ENCODE assay signal across 8 cellular contexts in genomic region chr15:80060490-80061006, GRCh38. TPM values are rescaled to one million over a fixed set of nuclear protein-coding genes. Genes with fewer than 3 reads are reported as not detected.
DNase-seq lines count a peak whose midpoint lies in the region; ATAC-seq and TF ChIP-seq lines count a peak whose summit lies in the region.
"Not testable (repeated sequence)": the region's sequence is repeated elsewhere in the genome, so short reads cannot be mapped to it uniquely, and the experiment has no call there.

No MANE protein-coding gene starts in this region.

- intact Hi-C loops in Calu3 (cut with micrococcal nuclease; ENCODE audit: unreplicated experiment): not testable (repeated sequence)

- H3K27ac Mint-ChIP-seq in Calu3 (ENCODE audit: unreplicated experiment) (peak overlapping the region; percentile 85), IgD-negative memory B cell (peak overlapping the region; percentile 94 to 100 (median 97))

- not testable (repeated sequence) for H3K36me3 ChIP-seq in RWPE2 (ENCODE audit: low read depth); duodenal mucosa (ENCODE audit: control insufficient read depth in 1 of 2, insufficient read depth in 2 of 2, low read length in 2 of 2); iPS-20b (ENCODE audit: insufficient read depth, low read depth, low read length); osteoblast (ENCODE audit: insufficient read depth, low read length)

- H3K36me3 Mint-ChIP-seq in Calu3 (ENCODE audit: insufficient read depth, unreplicated experiment): peaks cover 31% of the 10 kb centered on the region
- H3K36me3 Mint-ChIP-seq in IgD-negative memory B cell: not testable (repeated sequence)

- H3K27ac ChIP-seq in RWPE2 (ENCODE audit: poor library complexity, severe bottlenecking) (peak overlapping the region; percentile 85), duodenal mucosa (ENCODE audit: low read depth, low read length) (peak overlapping the region; percentile 97), iPS-20b (ENCODE audit: low read length) (peak overlapping the region; percentile 86), osteoblast (ENCODE audit: low read depth, low read length) (peak overlapping the region; percentile 79), substantia nigra (ENCODE audit: low read depth, low read length, poor library complexity, severe bottlenecking) (peak overlapping the region; percentile 77)

- CTCF ChIA-PET in Calu3 (lab: Charles Lee): interaction anchor here (0.6 to 1.6 kb wide), 3 partner anchors 9 to 12 kb away, joined by 3 read pairs; no protein-coding TSS in a partner anchor

- H3K4me1 ChIP-seq in RWPE2 (ENCODE audit: insufficient read depth, poor library complexity, severe bottlenecking): peaks cover 23% of the 10 kb centered on the region
- H3K4me1 ChIP-seq in duodenal mucosa (ENCODE audit: control insufficient read depth in 1 of 2, insufficient read depth in 2 of 2, low read length in 2 of 2): peaks cover 16 to 23% of the 10 kb centered on the region in 2 donors
- peaks cover 22% of the 10 kb centered on the region for H3K4me1 ChIP-seq in iPS-20b (ENCODE audit: insufficient read depth, low read length)
- peaks cover 14% of the 10 kb centered on the region for H3K4me1 ChIP-seq in osteoblast (ENCODE audit: insufficient read depth, low read length)

- peak; percentile 13; the same call in 2 of the 3 replicates for ATAC-seq in RWPE2 (ENCODE audit: low read depth)

- not testable (repeated sequence) for H4K20me1 ChIP-seq in osteoblast (ENCODE audit: insufficient read depth, low read length)

- TF ChIP-seq CTCF in Calu3 (IDR thresholded peaks at IDR 0.05; ENCODE audit: unreplicated experiment); osteoblast (IDR thresholded peaks at IDR 0.05; ENCODE audit: extremely low read depth, low read depth, low read length): not testable (repeated sequence)
- TF ChIP-seq CTCF in RWPE2 (IDR thresholded peaks at IDR 0.05; ENCODE audit: poor library complexity, severe bottlenecking): peak; percentile 53

- peak overlapping the region; percentile 80 for H3K4me2 ChIP-seq in osteoblast (ENCODE audit: insufficient read depth, low read length)

- H3K27me3 ChIP-seq in RWPE2 (ENCODE audit: insufficient read depth, poor library complexity, severe bottlenecking); duodenal mucosa (ENCODE audit: control insufficient read depth in 1 of 2, insufficient read depth in 2 of 2, low read length in 2 of 2); iPS-20b (ENCODE audit: insufficient read depth, low read length): not testable (repeated sequence)
- peaks cover 16% of the 10 kb centered on the region for H3K27me3 ChIP-seq in osteoblast (ENCODE audit: insufficient read depth, low read length)

- peak overlapping the region; percentile 73 for H2AFZ ChIP-seq in osteoblast (ENCODE audit: low read length)

- H3K4me1 Mint-ChIP-seq in Calu3 (ENCODE audit: low read depth, unreplicated experiment) (peaks cover 13% of the 10 kb centered on the region), IgD-negative memory B cell (peaks cover 29 to 53% (median 38%) of the 10 kb centered on the region in 3 donors)

- not testable (repeated sequence) for H3K9me3 Mint-ChIP-seq in Calu3 (ENCODE audit: low read depth, unreplicated experiment); IgD-negative memory B cell

- H3K9ac ChIP-seq in duodenal mucosa (ENCODE audit: low read depth in 1 of 2, low read length in 2 of 2) (peak overlapping the region; percentile 58 to 95), iPS-20b (ENCODE audit: low read depth, low read length) (peak overlapping the region; percentile 98)

- H3K4me3 Mint-ChIP-seq in Calu3 (ENCODE audit: low read depth, unreplicated experiment) (peak overlapping the region; percentile 92), IgD-negative memory B cell (peak overlapping the region; percentile 89 to 100 (median 91))

- DNase-seq in Calu3 (peak; percentile 33), osteoblast (ENCODE audit: insufficient read length, low spot score, missing footprints) (peak; percentile 71), substantia nigra (lab: John Stamatoyannopoulos, UW) (peak in 14 of 49 donors; percentile 2 to 37 (median 12))
- not testable (repeated sequence) for DNase-seq in RWPE2 (ENCODE audit: low spot score)
- peak; percentile 55 to 60 for DNase-seq in activated T-cell treated with anti-CD3 and anti-CD28 coated beads, Interleukin-2, amount 50 U/mL, for 48 hours

- H3K9me3 ChIP-seq in RWPE2 (ENCODE audit: severe bottlenecking); duodenal mucosa (ENCODE audit: control insufficient read depth in 1 of 2, low read length in 2 of 2); iPS-20b (ENCODE audit: insufficient read depth, low read depth, low read length); osteoblast (ENCODE audit: low read depth, low read length): not testable (repeated sequence)

- not testable (repeated sequence) for H3K27me3 Mint-ChIP-seq in Calu3 (ENCODE audit: unreplicated experiment); IgD-negative memory B cell

- H3K79me2 ChIP-seq in osteoblast (ENCODE audit: insufficient read depth, low read length): peaks cover 55% of the 10 kb centered on the region

- H3K4me3 ChIP-seq in RWPE2 (ENCODE audit: severe bottlenecking) (peak overlapping the region; percentile 89), duodenal mucosa (ENCODE audit: low read depth in 1 of 2, low read length in 2 of 2) (peak overlapping the region; percentile 68 to 81), iPS-20b (ENCODE audit: low read length) (peak overlapping the region; percentile 97), osteoblast (ENCODE audit: insufficient read depth, low read length) (peak overlapping the region; percentile 88)

- BruUV-seq in Calu3 (replicated peaks; lab: Mats Ljungman, UMichigan): not testable (repeated sequence)

RNA-seq across cellular contexts. Expression of gene ZFAND6, which starts 1.1 kb away (rescaled TPM):
- total RNA-seq in Calu3 (2022): 87.5 and 88.6 TPM in 2 replicates
- 216 TPM for polyA plus RNA-seq in IgD-negative memory B cell
- total RNA-seq in osteoblast: 109 and 112 TPM in 2 replicates
